Comparison of ENCODE assay signal across 22 cellular contexts in the genomic region with DNA sequence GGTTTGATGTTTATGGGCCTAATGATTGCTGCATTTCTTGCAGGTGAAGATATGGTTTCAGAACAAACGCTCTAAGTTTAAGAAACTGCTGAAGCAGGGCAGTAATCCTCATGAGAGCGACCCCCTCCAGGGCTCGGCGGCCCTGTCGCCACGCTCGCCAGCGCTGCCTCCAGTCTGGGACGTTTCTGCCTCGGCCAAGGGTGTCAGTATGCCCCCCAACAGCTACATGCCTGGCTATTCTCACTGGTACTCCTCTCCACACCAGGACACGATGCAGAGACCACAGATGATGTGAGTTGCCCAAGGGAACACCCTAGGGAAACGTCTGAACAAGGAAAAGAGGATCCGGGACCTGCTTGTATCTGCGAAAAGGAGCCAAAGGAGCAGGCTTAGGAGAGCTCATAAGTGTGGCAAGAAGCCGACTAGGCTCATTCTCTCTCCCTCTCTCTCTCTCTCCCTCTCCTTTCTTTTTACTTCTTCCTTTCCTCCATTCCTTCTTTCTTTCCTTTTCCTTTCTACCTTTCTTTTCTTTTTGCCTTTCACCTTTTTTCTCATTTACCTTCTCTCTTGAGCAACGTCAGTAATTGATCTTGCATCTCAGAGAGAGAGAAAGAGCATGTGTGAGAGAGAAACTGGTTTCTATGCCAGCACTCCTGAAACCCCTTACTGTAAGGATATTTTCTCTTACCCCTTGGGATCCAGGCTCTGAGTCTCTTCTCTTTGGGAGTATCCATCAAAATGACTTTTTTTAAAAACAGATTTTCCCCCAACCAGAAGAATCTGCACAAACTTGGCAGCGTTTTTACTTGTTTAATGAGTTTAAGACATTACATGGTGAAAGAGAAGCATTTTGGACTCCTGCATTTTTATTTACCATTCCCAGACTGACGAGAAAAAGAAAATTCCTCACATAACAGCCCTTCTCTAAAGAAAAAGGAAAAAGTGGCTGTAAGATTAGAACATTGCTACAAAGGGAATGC. TPM values are rescaled to one million over a fixed set of nuclear protein-coding genes. Genes with fewer than 3 reads are reported as not detected.
DNase-seq lines count a peak whose midpoint lies in the region; ATAC-seq and TF ChIP-seq lines count a peak whose summit lies in the region.
"Had no signal": no experiment of that assay in that cellular context is flagged by ENCODE, and none has a peak within 500 bp of the region (broad histone marks: within the 10 kb centered on the region; RNA-seq: fewer than 3 reads in every experiment).

No MANE protein-coding gene starts in this region.

- intact Hi-C loops in activated naive CD4-positive, alpha-beta T cell treated with anti-CD3 and anti-CD28 coated beads for 36 hours (cut with micrococcal nuclease) = loop anchor here (5.0 kb wide), 1 partner anchor 173 kb away; no protein-coding TSS in a partner anchor
- intact Hi-C loops in dorsolateral prefrontal cortex (cut with DNase I) = no loop called here

- H3K36me3 Mint-ChIP-seq in activated naive CD4-positive, alpha-beta T cell treated with anti-CD3 and anti-CD28 coated beads for 36 hours (ENCODE audit: low read depth) = no peaks in the 10 kb centered on the region

- no peak overlapping the region for H2BK120ac ChIP-seq in mesendoderm (ENCODE audit: low read depth, low read length)

- no peaks in the 10 kb centered on the region for H3K79me1 ChIP-seq in mesendoderm (ENCODE audit: low read length)

- no peak overlapping the region for H2AK5ac ChIP-seq in mesendoderm (ENCODE audit: low read length)

- no CpG with 5 or more reads among the region's 18 CpGs for WGBS in mesendoderm (ENCODE audit: extremely low coverage, insufficient coverage, low lambda C conversion rate)

- TF ChIP-seq CTCF in dorsolateral prefrontal cortex (IDR thresholded peaks at IDR 0.05 in 54 of 56, conservative IDR thresholded peaks at IDR 0.05 in 2 of 56; ENCODE audit: low read depth in 1 of 56, partially characterized antibody in 56 of 56) (no peak), GM20000 (IDR thresholded peaks at IDR 0.05; ENCODE audit: extremely low read depth, missing control alignments) (no peak)

- H3K18ac ChIP-seq in mesendoderm (ENCODE audit: low read length) = no peak overlapping the region

- no peak overlapping the region for H2BK15ac ChIP-seq in mesendoderm (replicated peaks; ENCODE audit: low read depth)

- peak overlapping the region; percentile 15 for H3K4me2 ChIP-seq in mesendoderm (ENCODE audit: low read length)

- H3K4me3 Mint-ChIP-seq in activated naive CD4-positive, alpha-beta T cell treated with anti-CD3 and anti-CD28 coated beads for 36 hours = no peak overlapping the region

- H3K23ac ChIP-seq in mesendoderm (ENCODE audit: low read length) = no peak overlapping the region

- H3K4me1 ChIP-seq in mesendoderm (ENCODE audit: control insufficient read depth, low read depth, low read length) = no peaks in the 10 kb centered on the region

- H3K36me3 ChIP-seq in mesendoderm (ENCODE audit: control insufficient read depth, insufficient read depth, low read length) = no peaks in the 10 kb centered on the region

- peaks cover 8% of the 10 kb centered on the region for H3K4me1 Mint-ChIP-seq in activated naive CD4-positive, alpha-beta T cell treated with anti-CD3 and anti-CD28 coated beads for 36 hours (ENCODE audit: low read depth)

- H4K5ac ChIP-seq in mesendoderm (ENCODE audit: low read length) = no peak overlapping the region

- H4K8ac ChIP-seq in mesendoderm (ENCODE audit: low read depth, low read length) = no peak overlapping the region

- H3K4me3 ChIP-seq in dorsolateral prefrontal cortex (peak overlapping the region in 46 of 59 donors; percentile 0 to 65 (median 27)), mesendoderm (ENCODE audit: low read length) (no peak overlapping the region)
- H3K4me3 ChIP-seq: GM12878, SJSA1 had no signal

- CTCF ChIA-PET in activated naive CD4-positive, alpha-beta T cell treated with anti-CD3 and anti-CD28 coated beads for 36 hours (lab: Charles Lee) = interaction anchor here (2.0 kb wide), 1 partner anchor 18 kb away, joined by 6 read pairs; no protein-coding TSS in a partner anchor

- no peak overlapping the region for H3K9ac ChIP-seq in mesendoderm (ENCODE audit: low read length)

- peaks cover 14 to 100% (median 98%) of the 10 kb centered on the region in 45 donors for H3K27me3 ChIP-seq in dorsolateral prefrontal cortex
- peaks cover 56% of the 10 kb centered on the region for H3K27me3 ChIP-seq in mesendoderm (ENCODE audit: insufficient read depth, low read length, poor library complexity)
- H3K27me3 ChIP-seq: SJSA1 had no signal

- no peak overlapping the region for H3K4ac ChIP-seq in mesendoderm (ENCODE audit: low read depth, low read length)

- no peak overlapping the region for H3K56ac ChIP-seq in mesendoderm (ENCODE audit: low read length)

- H3K27ac ChIP-seq in dorsolateral prefrontal cortex = peak overlapping the region in 4 of 59 donors; percentile 5 to 39 (median 18)
- no peak overlapping the region for H3K27ac ChIP-seq in mesendoderm (ENCODE audit: low read depth, low read length)
- H3K27ac ChIP-seq: SJSA1 had no signal

- peaks cover 84% of the 10 kb centered on the region for H3K27me3 Mint-ChIP-seq in activated naive CD4-positive, alpha-beta T cell treated with anti-CD3 and anti-CD28 coated beads for 36 hours (ENCODE audit: low read depth)

- no peak for DNase-seq in activated naive CD4-positive, alpha-beta T cell treated with anti-CD3 and anti-CD28 coated beads for 36 hours
- no peak for DNase-seq in activated naive CD4-positive, alpha-beta T cell (lab: John Stamatoyannopoulos, UW)
- no peak for DNase-seq in dorsolateral prefrontal cortex
- DNase-seq in mesendoderm = peak; percentile 49
- no peak for DNase-seq in GM20000 (ENCODE audit: low spot score)
- DNase-seq in NCI-H82 treated with DMSO at 0.1 percent for 48 hours (lab: John Stamatoyannopoulos, UW; ENCODE audit: unreplicated experiment) = no peak
- DNase-seq in NCI-H446 (lab: John Stamatoyannopoulos, UW) = no peak
- DNase-seq: DMS53; KG1; NCI-H1092 treated with DMSO at 0.1 percent for 48 hours; NCI-H187 treated with DMSO at 0.1 percent for 48 hours; NCI-H2171; NCI-H510A; NK-92 treated with Interleukin-12 subunit alpha and Interleukin-12 subunit beta, amount 100 ng/mL, for 24 hours; PC-3; SW 1271 had no signal

- no peaks in the 10 kb centered on the region for H3K9me3 Mint-ChIP-seq in activated naive CD4-positive, alpha-beta T cell treated with anti-CD3 and anti-CD28 coated beads for 36 hours

- H3K27ac Mint-ChIP-seq in activated naive CD4-positive, alpha-beta T cell treated with anti-CD3 and anti-CD28 coated beads for 36 hours = peak overlapping the region; percentile 20

- no peak overlapping the region for H2BK5ac ChIP-seq in mesendoderm (ENCODE audit: low read length)

- no peak for ATAC-seq in GM19351 (IDR thresholded peaks at IDR 0.05; ENCODE audit: unreplicated experiment)
- ATAC-seq: GM12878, PC-3 had no signal

- H3K79me2 ChIP-seq in mesendoderm (ENCODE audit: control insufficient read depth, insufficient read depth, low read length) = no peaks in the 10 kb centered on the region

RNA-seq across cellular contexts. Expression of a gene that starts 4.7 kb away (rescaled TPM):
- total RNA-seq in activated naive CD4-positive, alpha-beta T cell treated with anti-CD3 and anti-CD28 coated beads for 36 hours = not detected
- 1 to 10 TPM in 112 of 120 experiments, under 1 TPM in 8; 0.46 to 6.1 (median 2.2) TPM for total RNA-seq in dorsolateral prefrontal cortex
- polyA plus RNA-seq in mesendoderm (2013, experiment 1 of 2) = 0.21 TPM
- polyA plus RNA-seq in mesendoderm (2013, experiment 2 of 2) = 0.14 TPM
- total RNA-seq: A172, G401, GM12878, MCF 10A, PC-3 had no signal
- polyA plus RNA-seq: GM12878 had no signal

RNA-seq across cellular contexts. Expression of a gene that starts 14.6 kb away (rescaled TPM):
- total RNA-seq in activated naive CD4-positive, alpha-beta T cell treated with anti-CD3 and anti-CD28 coated beads for 36 hours = not detected
- total RNA-seq in dorsolateral prefrontal cortex = 1 to 10 TPM in 116 of 120 experiments, under 1 TPM in 4; 0.39 to 7.1 (median 2.6) TPM
- polyA plus RNA-seq in mesendoderm (2013, experiment 1 of 2) = 0.29 TPM
- 0.42 TPM for polyA plus RNA-seq in mesendoderm (2013, experiment 2 of 2)
- total RNA-seq: A172, G401, GM12878, MCF 10A had no signal
- polyA plus RNA-seq: GM12878 had no signal
